ENCODE assay signal across 8 cellular contexts in genomic region chr9:34638138-34638445, GRCh38. TPM values are rescaled to one million over a fixed set of nuclear protein-coding genes. Genes with fewer than 3 reads are reported as not detected.
A peak's percentile ranks its signal among the peaks of the same experiment; 100 is the strongest.
DNase-seq lines count a peak whose midpoint lies in the region; ATAC-seq and TF ChIP-seq lines count a peak whose summit lies in the region.

No MANE protein-coding gene starts in this region.

- no peaks in the 10 kb centered on the region for H4K20me1 ChIP-seq in KMS-11 (ENCODE audit: insufficient read depth)

- H3K36me3 Mint-ChIP-seq in naive B cell: no peaks in the 10 kb centered on the region

- CTCF ChIA-PET in AG04449 (lab: Yijun Ruan, JAX): interaction anchor here (0.9 to 10.9 kb wide), 12 partner anchors 8 to 62 kb away, joined by 3 to 274 read pairs (median 10); partner anchors contain the start of genes ARID3C, DCTN3, GALT and IL11RA

- ATAC-seq in naive B cell (ENCODE audit: low read depth in 2 of 2): no peak
- ATAC-seq in HG03432 (IDR thresholded peaks at IDR 0.05; ENCODE audit: unreplicated experiment): no peak
- no peak for ATAC-seq in GM18858 (IDR thresholded peaks at IDR 0.05; ENCODE audit: unreplicated experiment)

- H3K36me3 ChIP-seq in KMS-11 (ENCODE audit: insufficient read depth): no peaks in the 10 kb centered on the region
- no peaks in the 10 kb centered on the region for H3K36me3 ChIP-seq in colonic mucosa

- H3K4me3 ChIP-seq in AG04449 (ENCODE audit: low read depth, low read length) (peak overlapping the region; percentile 80), KMS-11 (IDR thresholded peaks at IDR 0.05; ENCODE audit: insufficient read depth, low read depth, low read length) (no peak overlapping the region), colonic mucosa (peak overlapping the region; percentile 91)

- peaks cover 25% of the 10 kb centered on the region for H3K79me2 ChIP-seq in KMS-11 (ENCODE audit: insufficient read depth, low read depth)

- H3K4me2 ChIP-seq in KMS-11: peak overlapping the region; percentile 70

- H3K4me1 Mint-ChIP-seq in naive B cell: peaks cover 28 to 36% (median 35%) of the 10 kb centered on the region in 3 donors

- H3K4me3 Mint-ChIP-seq in naive B cell: peak overlapping the region; percentile 79 to 92 (median 87)

- no peaks in the 10 kb centered on the region for H3K27me3 Mint-ChIP-seq in naive B cell

- H3K9me3 ChIP-seq in colonic mucosa: no peaks in the 10 kb centered on the region

- H3K27ac ChIP-seq in KMS-11 (no peak overlapping the region), colonic mucosa (peak overlapping the region; percentile 82)

- H2AFZ ChIP-seq in KMS-11 (ENCODE audit: low read depth): peak overlapping the region; percentile 70

- H3K9ac ChIP-seq in KMS-11 (peak overlapping the region; percentile 95; the same call in 1 of the 2 replicates), colonic mucosa (ENCODE audit: low read depth in 2 of 2, low read length in 2 of 2) (peak overlapping the region; percentile 77 to 97)

- intact Hi-C loops in colonic mucosa (cut with DNase I): no loop called here

- peak overlapping the region; percentile 52 to 95 (median 87) for H3K27ac Mint-ChIP-seq in naive B cell

- no peaks in the 10 kb centered on the region for H3K9me3 Mint-ChIP-seq in naive B cell

- peaks cover 26% of the 10 kb centered on the region for H3K4me1 ChIP-seq in KMS-11 (ENCODE audit: low read depth, poor library complexity, severe bottlenecking)
- no peaks in the 10 kb centered on the region for H3K4me1 ChIP-seq in colonic mucosa

- DNase-seq in AG04449 (ENCODE audit: low read depth, low spot score) (no peak), colonic mucosa (no peak), naive B cell (no peak), NCI-H1048 (lab: John Stamatoyannopoulos, UW) (no peak), occipital lobe (lab: John Stamatoyannopoulos, UW) (no peak)

- H3K27me3 ChIP-seq in KMS-11 (ENCODE audit: insufficient read depth, low read depth) (no peaks in the 10 kb centered on the region), colonic mucosa (no peaks in the 10 kb centered on the region)

- POLR2A ChIA-PET in AG04449 (lab: Yijun Ruan, JAX): interaction anchor here (1.1 to 2.0 kb wide), 4 partner anchors 8 to 187 kb away, joined by 3 to 31 read pairs (median 6); partner anchors contain the start of genes GALT and IL11RA

- TF ChIP-seq CTCF in AG04449 (IDR thresholded peaks at IDR 0.05; ENCODE audit: insufficient read depth, low read length, missing control alignments) (no peak), KMS-11 (conservative IDR thresholded peaks at IDR 0.05; ENCODE audit: low read depth, low read length) (no peak), colonic mucosa (IDR thresholded peaks at IDR 0.05) (no peak)

RNA-seq across cellular contexts. Expression of gene SIGMAR1, which starts 0.5 kb away (rescaled TPM):
- total RNA-seq in colonic mucosa (100 to 1,000 TPM in 1 of 2 donors, 10 to 100 TPM in 1; 49.6 to 114 TPM), occipital lobe (24.3 TPM)
- 10 to 100 TPM; 40.1 to 75.8 (median 47.0) TPM for polyA plus RNA-seq in naive B cell (ENCODE audit: low read depth in 6 of 6)

RNA-seq across cellular contexts. Expression of gene GALT, which starts 8.4 kb away (rescaled TPM):
- total RNA-seq in colonic mucosa: 10 to 100 TPM; 37.8 to 45.6 TPM
- polyA plus RNA-seq in naive B cell (ENCODE audit: low read depth in 6 of 6): 10 to 100 TPM; 29.1 to 51.1 (median 36.3) TPM
- 32.4 TPM for total RNA-seq in occipital lobe

RNA-seq across cellular contexts. Expression of gene ARID3C, which starts 9.2 kb away (rescaled TPM):
- total RNA-seq in colonic mucosa (not detected), occipital lobe (not detected)
- polyA plus RNA-seq in naive B cell (ENCODE audit: low read depth in 6 of 6): not detected

RNA-seq across cellular contexts. Expression of gene IL11RA, which starts 13.9 kb away (rescaled TPM):
- total RNA-seq in colonic mucosa (10 to 100 TPM; 10.5 to 10.6 TPM), occipital lobe (5.0 TPM)
- 1 to 10 TPM; 2.0 to 7.4 (median 3.0) TPM for polyA plus RNA-seq in naive B cell (ENCODE audit: low read depth in 6 of 6)

RNA-seq across cellular contexts. Expression of gene DCTN3, which starts 17.8 kb away (rescaled TPM):
- total RNA-seq in colonic mucosa (10 to 100 TPM; 65.2 to 76.3 TPM), occipital lobe (108 TPM)
- polyA plus RNA-seq in naive B cell (ENCODE audit: low read depth in 6 of 6): 100 to 1,000 TPM in 3 of 6 donors, 10 to 100 TPM in 3; 83.5 to 118 (median 103) TPM
